Comparison of ENCODE assay signal across 24 cellular contexts in the genomic region with DNA sequence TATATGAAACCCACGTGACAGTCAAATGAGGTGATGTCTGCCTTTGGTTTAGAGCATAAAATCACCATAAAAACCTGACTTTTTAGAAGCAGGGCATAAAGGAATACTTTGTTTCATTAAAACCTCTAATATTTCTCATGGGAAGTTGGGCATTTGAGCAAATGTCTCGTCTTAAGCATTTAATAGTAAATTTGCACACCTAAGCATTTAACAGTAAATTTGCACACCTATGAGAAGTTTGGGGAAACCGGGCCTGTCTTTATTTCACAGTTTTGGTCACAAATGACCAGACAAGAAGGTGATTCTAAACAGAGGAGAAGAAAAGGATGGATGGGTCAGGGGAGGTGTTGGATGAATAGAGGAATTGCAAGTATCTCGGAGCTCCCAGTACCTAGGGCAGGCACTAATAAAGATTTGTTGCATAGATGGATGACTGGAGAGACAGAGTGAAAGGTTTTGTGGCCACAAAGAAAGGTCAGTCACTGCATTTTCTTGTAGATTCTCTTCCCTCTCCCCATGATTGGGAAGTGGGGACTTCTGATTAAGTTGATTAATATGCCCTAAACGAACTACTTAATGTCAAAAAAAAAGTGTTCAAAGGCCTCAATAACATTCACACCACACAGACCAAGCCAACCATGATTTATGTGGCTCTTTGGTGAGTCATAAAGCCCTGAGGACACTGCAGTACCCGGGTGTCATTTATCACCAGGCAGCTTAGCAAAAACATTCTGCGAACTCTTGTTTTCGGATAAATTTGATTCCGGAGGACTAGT.
DNase-seq lines count a peak whose midpoint lies in the region; ATAC-seq, FAIRE-seq and TF ChIP-seq lines count a peak whose summit lies in the region.
"Had no signal": no experiment of that assay in that cellular context is flagged by ENCODE, and none has a peak within 500 bp of the region (broad histone marks: within the 10 kb centered on the region; RNA-seq: fewer than 3 reads in every experiment).

No MANE protein-coding gene starts in this region.

- no peaks in the 10 kb centered on the region for H3K4me1 ChIP-seq in A549
- peaks cover 0 to 12% (median 0%) of the 10 kb centered on the region in 9 donors for H3K4me1 ChIP-seq in heart right ventricle
- H3K4me1 ChIP-seq: uterus had no signal

- H3K9me3 ChIP-seq in A549, result no peaks in the 10 kb centered on the region
- H3K9me3 ChIP-seq in heart right ventricle, result peaks cover 0 to 3% (median 0%) of the 10 kb centered on the region in 11 donors
- H3K9me3 ChIP-seq: mucosa of descending colon, uterus had no signal

- no peak for TF ChIP-seq CTCF in A549 (IDR thresholded peaks at IDR 0.05)
- no peak for TF ChIP-seq CTCF in heart right ventricle (IDR thresholded peaks at IDR 0.05)

- 44% methylated on average over 9 of the region's 9 CpGs for WGBS in A549 (ENCODE audit: missing lambda C conversion rate)
- 77 to 79% methylated on average over 9 of the region's 9 CpGs for WGBS in heart right ventricle, 2 donors

- DNase-seq in A549 (ENCODE audit: low read depth in 1 of 2, low spot score in 1 of 2) (peak in 1 of 2 experiments; percentile 12), HEK293T (ENCODE audit: extremely low spot score) (peak; percentile 74), SW480 (ENCODE audit: low spot score) (peak; percentile 66), kidney tubule cell (ENCODE audit: low spot score) (peak; percentile 35), heart right ventricle (no peak), head of caudate nucleus (no peak)
- DNase-seq in effector CD8-positive, alpha-beta T cell (lab: John Stamatoyannopoulos, UW), result no peak
- DNase-seq: activated CD8-positive, alpha-beta memory T cell treated with anti-CD3 and anti-CD28 coated beads for 24 hours; activated naive CD8-positive, alpha-beta T cell treated with anti-CD3 and anti-CD28 coated beads, Interleukin-2, amount 50 U/mL, for 24 hours; caudate nucleus; CD8-positive, alpha-beta memory T cell; DND-41; effector CD4-positive, alpha-beta T cell; hypothalamus; Kasumi-1; mucosa of descending colon; NCI-H1694 treated with DMSO at 0.1 percent for 48 hours; NCI-H226; NK-92 treated with Interleukin-12 subunit alpha and Interleukin-12 subunit beta, amount 100 ng/mL, for 24 hours; occipital lobe; right cardiac atrium; SHP77 treated with DMSO at 0.1 percent for 48 hours; uterus had no signal

- no peak overlapping the region for H3K4me3 ChIP-seq in A549
- no peak overlapping the region for H3K4me3 ChIP-seq in heart right ventricle
- H3K4me3 ChIP-seq: mucosa of descending colon, uterus had no signal

- no peak for FAIRE-seq in A549 (lab: Jason Lieb, UNC)

- no peaks in the 10 kb centered on the region for H3K36me3 ChIP-seq in heart right ventricle
- H3K36me3 ChIP-seq: uterus had no signal

- intact Hi-C loops in heart right ventricle (cut with DNase I) (no loop called here), head of caudate nucleus (cut with DNase I) (no loop called here)

- H3K27ac ChIP-seq in A549, result no peak overlapping the region
- H3K27ac ChIP-seq in heart right ventricle, result no peak overlapping the region
- H3K27ac ChIP-seq: uterus had no signal

- no peak overlapping the region for H3K4me2 ChIP-seq in A549

- TF ChIP-seq POLR2A in A549 (IDR thresholded peaks at IDR 0.05; ENCODE audit: low read length), result no peak

- TF ChIP-seq RAD21 in A549 (conservative IDR thresholded peaks at IDR 0.05 in 1 of 2, IDR thresholded peaks at IDR 0.05 in 1 of 2), result no peak

- CTCF ChIA-PET in A549 (lab: Yijun Ruan, JAX), result interaction anchor here (0.7 kb wide), 1 partner anchor 174 kb away, joined by 3 read pairs; no protein-coding TSS in a partner anchor
- CTCF ChIA-PET in HEK293T (lab: Yijun Ruan, JAX), result interaction anchor here (1.8 kb wide), 1 partner anchor 10 kb away, joined by 4 read pairs; no protein-coding TSS in a partner anchor

- POLR2A ChIA-PET in A549 (lab: Yijun Ruan, JAX), result no interaction called here
- POLR2A ChIA-PET in HEK293T (lab: Yijun Ruan, JAX), result interaction anchor here (3.0 kb wide), 1 partner anchor 67 kb away, joined by 16 read pairs; no protein-coding TSS in a partner anchor

- H3K27me3 ChIP-seq in heart right ventricle, result no peaks in the 10 kb centered on the region
- H3K27me3 ChIP-seq: uterus had no signal

- ATAC-seq in A549 (no peak), heart right ventricle (no peak), GM18868 (IDR thresholded peaks at IDR 0.05; ENCODE audit: unreplicated experiment) (no peak)
- ATAC-seq: activated naive CD8-positive, alpha-beta T cell treated with anti-CD3 and anti-CD28 coated beads, Interleukin-2, amount 50 U/mL, for 24 hours; mucosa of descending colon; right cardiac atrium had no signal

- no peak for TF ChIP-seq EP300 in A549 (IDR thresholded peaks at IDR 0.05)

TF ChIP-seq in A549, 52 proteins besides CTCF, POLR2A, EP300 and RAD21:
- TF ChIP-seq CBX8 (IDR thresholded peaks at IDR 0.05) (no peak), FOXS1 (CRISPR knock-in tag; IDR thresholded peaks at IDR 0.05) (no peak), RNF2 (IDR thresholded peaks at IDR 0.05; ENCODE audit: borderline replicate concordance, low read depth) (no peak), EHMT2 (IDR thresholded peaks at IDR 0.05; ENCODE audit: low read depth) (no peak), MAFK (IDR thresholded peaks at IDR 0.05; ENCODE audit: partially characterized antibody) (peak; percentile 70), RFX5 (IDR thresholded peaks at IDR 0.05) (peak; percentile 86), EHF (CRISPR knock-in tag; IDR thresholded peaks at IDR 0.05) (no peak), KDM1A (IDR thresholded peaks at IDR 0.05; ENCODE audit: low read depth) (no peak), ZFP36 (IDR thresholded peaks at IDR 0.05; ENCODE audit: borderline replicate concordance, partially characterized antibody) (no peak), FOSL2 (IDR thresholded peaks at IDR 0.05) (no peak), FOSL2 (CRISPR knock-in tag; IDR thresholded peaks at IDR 0.05) (no peak), ZNF302 (CRISPR knock-in tag; IDR thresholded peaks at IDR 0.05) (no peak), RCOR1 (IDR thresholded peaks at IDR 0.05; ENCODE audit: low read depth, low read length) (no peak), TFCP2L1 (CRISPR knock-in tag; IDR thresholded peaks at IDR 0.05) (no peak), HDAC2 (IDR thresholded peaks at IDR 0.05) (no peak)
- TF ChIP-seq, protein P1, sequence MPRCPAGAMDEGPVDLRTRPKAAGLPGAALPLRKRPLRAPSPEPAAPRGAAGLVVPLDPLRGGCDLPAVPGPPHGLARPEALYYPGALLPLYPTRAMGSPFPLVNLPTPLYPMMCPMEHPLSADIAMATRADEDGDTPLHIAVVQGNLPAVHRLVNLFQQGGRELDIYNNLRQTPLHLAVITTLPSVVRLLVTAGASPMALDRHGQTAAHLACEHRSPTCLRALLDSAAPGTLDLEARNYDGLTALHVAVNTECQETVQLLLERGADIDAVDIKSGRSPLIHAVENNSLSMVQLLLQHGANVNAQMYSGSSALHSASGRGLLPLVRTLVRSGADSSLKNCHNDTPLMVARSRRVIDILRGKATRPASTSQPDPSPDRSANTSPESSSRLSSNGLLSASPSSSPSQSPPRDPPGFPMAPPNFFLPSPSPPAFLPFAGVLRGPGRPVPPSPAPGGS (IDR thresholded peaks at IDR 0.05), result no peak

TF ChIP-seq in HEK293T, 16 proteins besides CTCF, POLR2A, EP300 and RAD21:
- TF ChIP-seq SUZ12 (IDR thresholded peaks at IDR 0.05) (no peak), L3MBTL2 (conservative IDR thresholded peaks at IDR 0.05) (no peak), CTBP1 (IDR thresholded peaks at IDR 0.05; ENCODE audit: borderline replicate concordance) (0 out of 2 replicates have a peak, but pooled peaks have one; percentile 36), ARNT (IDR thresholded peaks at IDR 0.05) (no peak), PKNOX1 (IDR thresholded peaks at IDR 0.05) (peak; percentile 96), FOXK2 (IDR thresholded peaks at IDR 0.05) (no peak)

Comparison
In these comparisons a context has a peak if more than half of its experiments do, and no peak if none do; other contexts are left out.
1. DNase-seq: peak in HEK293T (single experiment), SW480 (single experiment) and kidney tubule cell (single experiment); none in heart right ventricle (0 of 2), head of caudate nucleus (0 of 42) and effector CD8-positive, alpha-beta T cell (single experiment).